6 cellular contexts compared by ENCODE assay signal in the genomic region with DNA sequence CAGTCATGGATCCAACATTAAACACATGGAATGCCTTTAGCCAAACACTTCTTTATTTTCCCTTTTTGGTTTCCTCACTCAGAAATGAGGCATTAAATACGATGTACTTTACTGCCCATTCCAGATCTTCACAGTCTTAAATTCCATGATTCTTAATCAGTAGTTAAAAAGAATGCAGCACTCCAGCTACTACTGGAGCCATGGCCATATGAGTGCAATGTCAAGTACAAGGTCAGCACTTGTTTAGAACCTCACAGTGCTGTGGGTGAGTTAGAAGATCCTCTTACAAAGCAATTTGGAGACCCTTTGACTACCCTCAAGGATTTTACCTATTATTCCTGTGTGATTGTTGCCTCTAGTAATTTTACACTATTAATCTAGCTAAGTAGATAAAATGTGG.
"Had no signal": no experiment of that assay in that cellular context is flagged by ENCODE, and none has a peak within 500 bp of the region (broad histone marks: within the 10 kb centered on the region; RNA-seq: fewer than 3 reads in every experiment).

No MANE protein-coding gene starts in this region.

- H3K9ac ChIP-seq: GM23248 had no signal

- H2AFZ ChIP-seq: GM23248 had no signal

- H3K36me3 ChIP-seq: HAP-1 had no signal

- DNase-seq: GM23248, GOT3, H7, HFFc6 had no signal

- H3K27ac ChIP-seq: GM23248, HL-60 had no signal

- H3K4me1 ChIP-seq: HAP-1 had no signal

- H3K4me3 ChIP-seq: GM23248, HAP-1 had no signal

- H3K9me3 ChIP-seq: HAP-1 had no signal
